Comparison of ENCODE assay signal across 9 cellular contexts in genomic region chr15:58666957-58667356, GRCh38.
DNase-seq lines count a peak whose midpoint lies in the region; ATAC-seq and TF ChIP-seq lines count a peak whose summit lies in the region.
"Had no signal": no experiment of that assay in that cellular context is flagged by ENCODE, and none has a peak within 500 bp of the region (broad histone marks: within the 10 kb centered on the region; RNA-seq: fewer than 3 reads in every experiment).

No MANE protein-coding gene starts in this region.

- no peak overlapping the region for H3K4me3 ChIP-seq in fibroblast of villous mesenchyme (ENCODE audit: low read depth, low read length)
- H3K4me3 ChIP-seq in naive thymus-derived CD4-positive, alpha-beta T cell (ENCODE audit: low read length) = no peak overlapping the region

- no peak overlapping the region for H3T11ph ChIP-seq in H9 (ENCODE audit: low read length)

- H4K20me1 ChIP-seq in H9 (ENCODE audit: control insufficient read depth, insufficient read depth, insufficient read length) = no peaks in the 10 kb centered on the region

- CTCF ChIA-PET in naive thymus-derived CD4-positive, alpha-beta T cell (lab: Charles Lee) = no interaction called here

- peak overlapping the region; percentile 16 to 89 (median 35); a peak in 6 of 7 replicates for H3K27ac Mint-ChIP-seq in H9
- H3K27ac Mint-ChIP-seq in naive thymus-derived CD4-positive, alpha-beta T cell = no peak overlapping the region

- no peak overlapping the region for H2AFZ ChIP-seq in H9 (ENCODE audit: low read length)

- H2BK120ac ChIP-seq in H9 (ENCODE audit: low read depth, low read length, poor library complexity, severe bottlenecking) = no peak overlapping the region

- no peak overlapping the region for H4K5ac ChIP-seq in H9 (ENCODE audit: insufficient read length, low read depth, low read length)

- H2AK5ac ChIP-seq in H9 (ENCODE audit: insufficient read length, low read length) = no peak overlapping the region

- peaks cover 8 to 13% (median 11%) of the 10 kb centered on the region in 3 experiments; a peak in 6 of 7 replicates for H3K36me3 Mint-ChIP-seq in H9 (ENCODE audit: insufficient read depth in 1 of 3, low read depth in 3 of 3)
- peaks cover 13 to 60% (median 45%) of the 10 kb centered on the region in 5 donors for H3K36me3 Mint-ChIP-seq in naive thymus-derived CD4-positive, alpha-beta T cell

- TF ChIP-seq CTCF in H9 (conservative IDR thresholded peaks at IDR 0.05) = no peak
- TF ChIP-seq CTCF in fibroblast of villous mesenchyme (IDR thresholded peaks at IDR 0.05; ENCODE audit: insufficient read depth, low read depth, low read length) = no peak

- no peak overlapping the region for H3K4me3 Mint-ChIP-seq in H9
- no peak overlapping the region for H3K4me3 Mint-ChIP-seq in naive thymus-derived CD4-positive, alpha-beta T cell

- H3K27me3 ChIP-seq in H9 (ENCODE audit: insufficient read depth, low read length) = no peaks in the 10 kb centered on the region
- H3K27me3 ChIP-seq in naive thymus-derived CD4-positive, alpha-beta T cell (ENCODE audit: control insufficient read depth in 2 of 2, insufficient read depth in 2 of 2, low read length in 2 of 2) = no peaks in the 10 kb centered on the region

- no peak overlapping the region for H2BK15ac ChIP-seq in H9 (ENCODE audit: low read depth, low read length)

- H3K9ac ChIP-seq in H9 (ENCODE audit: extremely low read depth, insufficient read length, low read length) = no peak overlapping the region

- peaks cover 40 to 44% of the 10 kb centered on the region in 2 experiments for H3K4me1 Mint-ChIP-seq in H9
- peaks cover 0 to 19% (median 6%) of the 10 kb centered on the region in 7 donors for H3K4me1 Mint-ChIP-seq in naive thymus-derived CD4-positive, alpha-beta T cell

- H2BK5ac ChIP-seq in H9 (ENCODE audit: insufficient read length, low read length) = no peak overlapping the region

- H3K4ac ChIP-seq in H9 (ENCODE audit: low read depth, low read length) = no peak overlapping the region

- H3K36me3 ChIP-seq in naive thymus-derived CD4-positive, alpha-beta T cell (ENCODE audit: control insufficient read depth in 2 of 3, insufficient read depth in 3 of 3, low read length in 3 of 3) = peaks cover 0 to 20% (median 0%) of the 10 kb centered on the region in 3 experiments

- no peaks in the 10 kb centered on the region for H3K79me1 ChIP-seq in H9 (ENCODE audit: insufficient read depth, low read depth, low read length, poor library complexity, severe bottlenecking)

- intact Hi-C loops in naive thymus-derived CD4-positive, alpha-beta T cell (cut with micrococcal nuclease) = no loop called here
- intact Hi-C loops in left colon (cut with DNase I, micrococcal nuclease) = no loop called here

- H4K91ac ChIP-seq in H9 (ENCODE audit: insufficient read length, low read depth, low read length) = no peak overlapping the region

- H3K23me2 ChIP-seq in H9 (ENCODE audit: insufficient read length, low read depth, low read length, poor library complexity, severe bottlenecking) = no peaks in the 10 kb centered on the region

- H3K56ac ChIP-seq in H9 (ENCODE audit: insufficient read length, low read depth, low read length) = no peak overlapping the region

- H3K4me2 ChIP-seq in H9 (ENCODE audit: insufficient read depth, insufficient read length, low read length) = peak overlapping the region; percentile 2

- ATAC-seq in naive thymus-derived CD4-positive, alpha-beta T cell = no peak
- no peak for ATAC-seq in left colon

- no peak overlapping the region for H3K18ac ChIP-seq in H9 (ENCODE audit: insufficient read length, low read depth, low read length)

- H3K23ac ChIP-seq in H9 (ENCODE audit: insufficient read length, low read depth, low read length) = no peak overlapping the region

- DNase-seq in H9 = no peak
- DNase-seq in fibroblast of villous mesenchyme (ENCODE audit: low read depth) = peak; percentile 54
- peak; percentile 13 for DNase-seq in stromal cell of bone marrow (ENCODE audit: low read depth)
- no peak for DNase-seq in NOMO-1 treated with DMSO at 0.1 percent for 48 hours (lab: John Stamatoyannopoulos, UW; ENCODE audit: unreplicated experiment)
- no peak for DNase-seq in naive thymus-derived CD4-positive, alpha-beta T cell
- no peak for DNase-seq in left colon
- DNase-seq: activated CD8-positive, alpha-beta memory T cell treated with anti-CD3 and anti-CD28 coated beads, Interleukin-2, amount 50 U/mL, for 4 hours; NCI-H446 had no signal

- no peaks in the 10 kb centered on the region for H3K79me2 ChIP-seq in H9 (ENCODE audit: insufficient read depth, low read length)

- H2BK12ac ChIP-seq in H9 (ENCODE audit: insufficient read length, low read depth, low read length) = no peak overlapping the region

- no peak overlapping the region for H3K14ac ChIP-seq in H9 (ENCODE audit: insufficient read depth, low read length)

- no CpG with 5 or more reads among the region's 1 CpG for WGBS in H9 (ENCODE audit: extremely low coverage, insufficient read length, low lambda C conversion rate)

- POLR2A ChIA-PET in naive thymus-derived CD4-positive, alpha-beta T cell (lab: Charles Lee) = interaction anchor here (0.6 to 0.7 kb wide), 2 partner anchors 10 to 262 kb away, joined by 4 to 5 read pairs; no protein-coding TSS in a partner anchor

- no peak overlapping the region for H2BK20ac ChIP-seq in H9 (ENCODE audit: low read depth, low read length, poor library complexity, severe bottlenecking)

- no peak overlapping the region for H4K8ac ChIP-seq in H9 (replicated peaks; ENCODE audit: insufficient read length, low read depth, low read length)

- H3K9me3 ChIP-seq in H9 (ENCODE audit: control insufficient read depth, low read depth, low read length) = no peaks in the 10 kb centered on the region
- no peaks in the 10 kb centered on the region for H3K9me3 ChIP-seq in naive thymus-derived CD4-positive, alpha-beta T cell (ENCODE audit: control insufficient read depth in 2 of 3, low read length in 3 of 3)

- no peaks in the 10 kb centered on the region for H3K27me3 Mint-ChIP-seq in H9 (ENCODE audit: low read depth)
- no peaks in the 10 kb centered on the region for H3K27me3 Mint-ChIP-seq in naive thymus-derived CD4-positive, alpha-beta T cell

- peaks cover 7% of the 10 kb centered on the region; the same call in 1 of the 2 replicates for H3K4me1 ChIP-seq in H9 (ENCODE audit: insufficient read depth, low read length)
- H3K4me1 ChIP-seq in naive thymus-derived CD4-positive, alpha-beta T cell (ENCODE audit: control insufficient read depth in 2 of 2, insufficient read depth in 2 of 2, low read length in 2 of 2) = no peaks in the 10 kb centered on the region

- H3K27ac ChIP-seq in H9 (ENCODE audit: insufficient read length, low read depth, low read length) (peak overlapping the region; percentile 39), angular gyrus (ENCODE audit: low read depth, low read length) (peak overlapping the region; percentile 91)
- H3K27ac ChIP-seq in naive thymus-derived CD4-positive, alpha-beta T cell (ENCODE audit: low read depth, low read length) = no peak overlapping the region

- no peaks in the 10 kb centered on the region for H3K9me3 Mint-ChIP-seq in H9
- peaks cover 0 to 6% (median 0%) of the 10 kb centered on the region in 11 donors for H3K9me3 Mint-ChIP-seq in naive thymus-derived CD4-positive, alpha-beta T cell

Comparison
In these comparisons a context has a peak if more than half of its experiments do, and no peak if none do; other contexts are left out.
1. DNase-seq: peak in fibroblast of villous mesenchyme (single experiment) and stromal cell of bone marrow (single experiment); none in H9 (single experiment), NOMO-1 treated with DMSO at 0.1 percent for 48 hours (single experiment), naive thymus-derived CD4-positive, alpha-beta T cell (0 of 9) and left colon (0 of 2).
2. H3K27ac Mint-ChIP-seq: peak in H9 (3 of 3); none in naive thymus-derived CD4-positive, alpha-beta T cell (0 of 9).